1 cellular context compared by ENCODE assay signal in the genomic region with DNA sequence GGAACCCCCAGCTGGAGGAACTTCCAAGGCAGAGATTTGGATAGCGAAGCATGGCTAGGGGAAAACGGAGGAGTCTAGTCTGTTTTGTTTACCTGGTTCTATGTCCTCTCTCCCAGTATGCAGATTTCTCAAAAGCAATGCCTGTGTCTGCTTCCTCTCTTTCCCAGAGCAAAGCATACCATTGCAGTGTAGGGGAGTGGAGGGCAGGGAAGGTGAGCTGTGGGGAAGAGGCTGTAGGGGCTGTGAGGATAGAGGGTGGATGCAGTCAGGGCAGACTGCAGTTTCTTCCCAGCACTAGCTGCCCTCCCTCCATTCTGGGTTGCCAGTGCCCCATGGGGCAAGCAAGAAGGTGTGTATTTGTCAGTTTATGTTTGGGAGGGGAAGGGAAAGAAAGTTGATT.
TF ChIP-seq lines count a peak whose summit lies in the region.

No MANE protein-coding gene starts in this region.

TF ChIP-seq in GM23338, 12 proteins besides CTCF, POLR2A, EP300 and RAD21 (continued from another document):
- TF ChIP-seq ZNF462 (CRISPR knock-in tag; IDR thresholded peaks at IDR 0.05) = no peak
